ENCODE assay signal across 11 cellular contexts in the genomic region with DNA sequence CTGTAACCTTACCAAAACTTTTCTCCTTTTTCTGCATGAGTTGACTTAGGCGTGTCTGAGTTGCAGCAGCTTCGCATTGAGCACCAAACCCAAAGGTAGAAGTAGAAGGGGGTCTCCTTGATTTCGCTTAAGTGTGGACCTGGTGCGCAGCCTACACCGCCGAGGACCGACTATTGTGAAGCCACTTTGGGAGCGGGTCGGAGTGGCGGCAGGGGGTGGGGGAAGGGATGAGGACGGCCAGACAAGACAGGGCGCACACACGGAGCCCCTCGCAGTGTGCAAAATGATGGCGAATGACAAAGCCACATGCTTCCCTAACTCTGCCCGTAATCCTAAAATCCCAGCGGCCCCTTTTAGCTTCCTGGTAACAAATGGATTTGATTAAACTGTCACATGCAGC. TPM values are rescaled to one million over a fixed set of nuclear protein-coding genes. Genes with fewer than 3 reads are reported as not detected.
DNase-seq lines count a peak whose midpoint lies in the region; ATAC-seq and TF ChIP-seq lines count a peak whose summit lies in the region.
"Had no signal": no experiment of that assay in that cellular context is flagged by ENCODE, and none has a peak within 500 bp of the region (broad histone marks: within the 10 kb centered on the region; RNA-seq: fewer than 3 reads in every experiment).

No MANE protein-coding gene starts in this region.

- POLR2A ChIA-PET in SK-N-SH (lab: Yijun Ruan, JAX) = interaction anchor here (0.6 kb wide), 1 partner anchor 152 kb away, joined by 5 read pairs; no protein-coding TSS in a partner anchor

- H4K20me1 ChIP-seq in SK-N-SH (ENCODE audit: insufficient read depth) = no peaks in the 10 kb centered on the region

- H3K27ac Mint-ChIP-seq in neural crest cell (ENCODE audit: unreplicated experiment) = no peak overlapping the region
- no peak overlapping the region for H3K27ac Mint-ChIP-seq in activated CD4-positive, alpha-beta T cell treated with anti-CD3 and anti-CD28 coated beads, Interleukin-2, amount 10 ng/mL, durations not matched to agents 24 days and 14 days
- H3K27ac Mint-ChIP-seq: activated naive CD4-positive, alpha-beta T cell treated with anti-CD3 and anti-CD28 coated beads, Interleukin-2, amount 50 U/mL, for 24 hours had no signal

- no peak overlapping the region for H2AFZ ChIP-seq in SK-N-SH (ENCODE audit: low read depth)

- H3K9me2 ChIP-seq in SK-N-SH = no peaks in the 10 kb centered on the region

- no peak overlapping the region for H3K9ac ChIP-seq in SK-N-SH

- H3K27me3 Mint-ChIP-seq in neural crest cell (ENCODE audit: low read depth) = peaks cover 27% of the 10 kb centered on the region
- H3K27me3 Mint-ChIP-seq in activated CD4-positive, alpha-beta T cell treated with anti-CD3 and anti-CD28 coated beads, Interleukin-2, amount 10 ng/mL, durations not matched to agents 24 days and 14 days = peaks cover 48% of the 10 kb centered on the region

- TF ChIP-seq CTCF in SK-N-SH (IDR thresholded peaks at IDR 0.05) (no peak), fibroblast of the aortic adventitia (IDR thresholded peaks at IDR 0.05; ENCODE audit: insufficient read depth, low read length) (no peak), neural crest cell (conservative IDR thresholded peaks at IDR 0.05) (no peak)

- peaks cover 0 to 32% of the 10 kb centered on the region in 2 experiments; a peak in 3 of 4 replicates for H3K4me1 ChIP-seq in SK-N-SH (ENCODE audit: control insufficient read depth in 1 of 2, insufficient read depth in 2 of 2, low read depth in 1 of 2, low read length in 1 of 2)

- H3K4me1 Mint-ChIP-seq in neural crest cell = peaks cover 70% of the 10 kb centered on the region
- peaks cover 6% of the 10 kb centered on the region for H3K4me1 Mint-ChIP-seq in activated CD4-positive, alpha-beta T cell treated with anti-CD3 and anti-CD28 coated beads, Interleukin-2, amount 10 ng/mL, durations not matched to agents 24 days and 14 days
- H3K4me1 Mint-ChIP-seq: activated naive CD4-positive, alpha-beta T cell treated with anti-CD3 and anti-CD28 coated beads, Interleukin-2, amount 50 U/mL, for 24 hours had no signal

- H3K36me3 ChIP-seq in SK-N-SH (replicated peaks in 1 of 2; ENCODE audit: control insufficient read depth in 1 of 2, insufficient read depth in 2 of 2, low read length in 1 of 2) = no peaks in the 10 kb centered on the region

- H3K27ac ChIP-seq in SK-N-SH (ENCODE audit: low read depth in 2 of 2, low read length in 1 of 2) = no peak overlapping the region
- H3K27ac ChIP-seq: VCaP had no signal

- TF ChIP-seq EP300 in SK-N-SH (IDR thresholded peaks at IDR 0.05; ENCODE audit: borderline replicate concordance in 1 of 2, low read depth in 1 of 2, low read length in 1 of 2) = no peak

- H3K9me3 Mint-ChIP-seq in neural crest cell = no peaks in the 10 kb centered on the region
- H3K9me3 Mint-ChIP-seq in activated CD4-positive, alpha-beta T cell treated with anti-CD3 and anti-CD28 coated beads, Interleukin-2, amount 10 ng/mL, durations not matched to agents 24 days and 14 days = no peaks in the 10 kb centered on the region
- H3K9me3 Mint-ChIP-seq: activated naive CD4-positive, alpha-beta T cell treated with anti-CD3 and anti-CD28 coated beads, Interleukin-2, amount 50 U/mL, for 24 hours had no signal

- H3K27me3 ChIP-seq in SK-N-SH (ENCODE audit: insufficient read depth) = no peaks in the 10 kb centered on the region; the same call in 1 of the 2 replicates

- no peak for TF ChIP-seq RAD21 in SK-N-SH (IDR thresholded peaks at IDR 0.05; ENCODE audit: low read length)

- no peaks in the 10 kb centered on the region for H3K9me3 ChIP-seq in SK-N-SH

- no peak overlapping the region for H3K4me2 ChIP-seq in SK-N-SH

- no peak; the same call in 2 of the 3 replicates for ATAC-seq in SK-N-SH treated with all-trans-retinoic acid at 6 μM for 48 hours
- no peak for ATAC-seq in HG03565 (IDR thresholded peaks at IDR 0.05; ENCODE audit: unreplicated experiment)

- no peaks in the 10 kb centered on the region for H3F3A ChIP-seq in SK-N-SH (replicated peaks; ENCODE audit: insufficient read depth)

- peaks cover under 1% of the 10 kb centered on the region for H3K36me3 Mint-ChIP-seq in neural crest cell (ENCODE audit: low read depth)
- H3K36me3 Mint-ChIP-seq in activated CD4-positive, alpha-beta T cell treated with anti-CD3 and anti-CD28 coated beads, Interleukin-2, amount 10 ng/mL, durations not matched to agents 24 days and 14 days (ENCODE audit: low read depth) = no peaks in the 10 kb centered on the region
- H3K36me3 Mint-ChIP-seq: activated naive CD4-positive, alpha-beta T cell treated with anti-CD3 and anti-CD28 coated beads, Interleukin-2, amount 50 U/mL, for 24 hours had no signal

- 22% methylated on average over 11 of the region's 17 CpGs for whole genome bisulfite sequencing in SK-N-SH (ENCODE audit: low lambda C conversion rate)

- H3K4me3 ChIP-seq in SK-N-SH (ENCODE audit: low read depth in 2 of 2, low read length in 1 of 2) (peak overlapping the region; percentile 32 to 43; a peak in 2 of 4 replicates), fibroblast of the aortic adventitia (ENCODE audit: low read depth, low read length) (peak overlapping the region; percentile 77)

- H3K79me2 ChIP-seq in SK-N-SH (ENCODE audit: insufficient read depth) = no peaks in the 10 kb centered on the region

- peak overlapping the region; percentile 97 for H3K4me3 Mint-ChIP-seq in neural crest cell
- H3K4me3 Mint-ChIP-seq in activated CD4-positive, alpha-beta T cell treated with anti-CD3 and anti-CD28 coated beads, Interleukin-2, amount 10 ng/mL, durations not matched to agents 24 days and 14 days = no peak overlapping the region
- H3K4me3 Mint-ChIP-seq: activated naive CD4-positive, alpha-beta T cell treated with anti-CD3 and anti-CD28 coated beads, Interleukin-2, amount 50 U/mL, for 24 hours had no signal

- intact Hi-C loops in activated CD4-positive, alpha-beta T cell treated with anti-CD3 and anti-CD28 coated beads, Interleukin-2, amount 10 ng/mL, durations not matched to agents 24 days and 14 days (cut with micrococcal nuclease) = no loop called here

- CTCF ChIA-PET in SK-N-SH (lab: Yijun Ruan, JAX) = interaction anchor here (1.0 to 1.2 kb wide), 2 partner anchors 15 to 29 kb away, joined by 3 to 5 read pairs; no protein-coding TSS in a partner anchor

- DNase-seq in SK-N-SH (peak; percentile 20), fibroblast of the aortic adventitia (ENCODE audit: low read depth) (no peak), neural crest cell (ENCODE audit: low read depth, low spot score) (peak; percentile 27), GOT3 (lab: John Stamatoyannopoulos, UW) (no peak)
- no peak for DNase-seq in effector CD8-positive, alpha-beta T cell (lab: John Stamatoyannopoulos, UW)
- DNase-seq in activated CD4-positive, alpha-beta T cell treated with anti-CD3 and anti-CD28 coated beads, Interleukin-2, amount 10 ng/mL, durations not matched to agents 24 days and 14 days = no peak

TF ChIP-seq in SK-N-SH, 30 proteins besides CTCF, POLR2A, EP300 and RAD21:
- TF ChIP-seq MEF2A (IDR thresholded peaks at IDR 0.05; ENCODE audit: borderline replicate concordance, low read depth) = no peak
- TF ChIP-seq MXI1 (IDR thresholded peaks at IDR 0.05; ENCODE audit: low read depth, low read length) = peak; percentile 52; the same call in 1 of the 2 replicates

TF ChIP-seq in SK-N-SH treated with all-trans-retinoic acid at 6 μM for 48 hours, 23 proteins besides CTCF, POLR2A, EP300 and RAD21:
- TF ChIP-seq ZNF8 (CRISPR knock-in tag; IDR thresholded peaks at IDR 0.05) = no peak

RNA-seq across cellular contexts. Expression of a gene that starts 1.1 kb away (rescaled TPM):
- polyA plus RNA-seq in SK-N-SH (2012; rRNA removed) = not detected in 2 replicates
- polyA plus RNA-seq in SK-N-SH (2012; cell fraction: cytosol; rRNA removed) = 0.21 and 0.26 TPM in 2 replicates
- polyA plus RNA-seq in SK-N-SH (2012; cell fraction: nucleus; rRNA removed) = 0.01 and 0.04 TPM in 2 replicates
- total RNA-seq in fibroblast of the aortic adventitia (ENCODE audit: low replicate concordance) = 3.6 and 12.8 TPM in 2 replicates
- total RNA-seq in neural crest cell = 26.5 and 34.1 TPM in 2 replicates
- total RNA-seq in activated CD4-positive, alpha-beta T cell treated with anti-CD3 and anti-CD28 coated beads, Interleukin-2, amount 10 ng/mL, durations not matched to agents 24 days and 14 days = not detected in 2 replicates
- total RNA-seq: renal cortical epithelial cell had no signal

Comparison
In these comparisons a context has a peak if more than half of its experiments do, and no peak if none do; other contexts are left out.
1. DNase-seq: peak in SK-N-SH (single experiment) and neural crest cell (single experiment); none in fibroblast of the aortic adventitia (single experiment), GOT3 (single experiment), effector CD8-positive, alpha-beta T cell (single experiment) and activated CD4-positive, alpha-beta T cell treated with anti-CD3 and anti-CD28 coated beads, Interleukin-2, amount 10 ng/mL, durations not matched to agents 24 days and 14 days (single experiment).